ENCODE assay signal across 9 cellular contexts in the genomic region with DNA sequence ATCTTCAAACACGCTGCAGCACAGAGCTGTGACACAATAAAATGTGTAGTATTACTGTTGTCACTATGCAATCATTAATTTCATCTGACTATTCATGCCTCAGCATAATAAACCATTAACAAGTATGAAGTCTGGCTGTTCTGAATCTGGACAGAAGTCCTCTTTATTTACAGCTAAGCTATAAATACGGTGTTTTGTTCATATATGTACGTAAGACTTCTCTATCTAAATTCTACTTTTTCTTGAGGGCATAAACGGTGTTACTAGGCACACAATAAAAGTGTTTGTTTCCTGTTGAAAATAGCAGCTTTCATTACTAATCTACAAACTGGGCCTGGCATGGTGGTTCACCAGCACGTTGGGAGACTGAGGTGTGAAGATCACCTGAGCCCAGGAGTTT.
"Had no signal": no experiment of that assay in that cellular context is flagged by ENCODE, and none has a peak within 500 bp of the region (broad histone marks: within the 10 kb centered on the region; RNA-seq: fewer than 3 reads in every experiment).

No MANE protein-coding gene starts in this region.

- H3K4me3 ChIP-seq: GM23338, K562 had no signal

- DNase-seq: H9, HCEC 1CT, IMR-90, KG1 had no signal

- ATAC-seq: GM23338, K562 had no signal

- FAIRE-seq: H1, H54, HTR-8/SVneo, K562 had no signal
